ENCODE assay signal across 8 cellular contexts in the genomic region with DNA sequence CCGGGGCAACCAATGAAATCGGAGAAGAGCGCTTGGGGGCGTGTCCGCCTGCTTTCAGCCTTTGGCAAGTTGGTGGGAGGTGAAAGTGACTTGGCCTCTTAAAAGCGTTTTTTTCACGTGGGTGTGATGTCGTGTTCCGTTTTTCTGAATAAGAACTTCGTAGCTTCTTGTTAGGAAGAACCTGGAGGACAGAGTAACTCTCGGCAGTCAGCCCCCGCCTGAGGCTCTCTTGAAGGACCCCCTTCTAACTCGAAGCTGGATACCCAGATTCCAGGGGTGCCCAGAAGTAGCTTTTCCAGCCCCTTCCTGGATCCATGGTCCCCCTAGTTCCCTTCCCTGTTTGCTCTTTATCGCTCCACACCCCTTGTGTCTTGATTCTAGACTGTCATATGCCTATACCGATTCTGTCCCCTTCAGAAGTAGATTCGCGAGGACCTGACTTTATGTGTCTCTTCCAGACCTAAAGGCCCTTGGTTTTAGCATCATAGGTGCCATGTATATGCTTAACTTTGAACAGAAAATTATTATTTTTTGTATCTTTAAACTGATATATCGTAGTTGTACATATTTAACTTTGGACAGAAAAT. TPM values are rescaled to one million over a fixed set of nuclear protein-coding genes. Genes with fewer than 3 reads are reported as not detected.
A peak's percentile ranks its signal among the peaks of the same experiment; 100 is the strongest.
DNase-seq lines count a peak whose midpoint lies in the region; ATAC-seq and TF ChIP-seq lines count a peak whose summit lies in the region.

No MANE protein-coding gene starts in this region.

- H3K9me3 Mint-ChIP-seq in T-cell: no peaks in the 10 kb centered on the region

- peaks cover 12% of the 10 kb centered on the region for H3K36me3 Mint-ChIP-seq in T-cell

- no peak for TF ChIP-seq CTCF in foreskin keratinocyte (conservative IDR thresholded peaks at IDR 0.05)

- CTCF ChIA-PET in T-cell (lab: Charles Lee): interaction anchor here in 1 of 2 donors (0.6 to 3.2 kb wide), 5 partner anchors 53 to 186 kb away, joined by 3 to 35 read pairs (median 4); partner anchors contain the start of gene PATL1

- H3K36me3 ChIP-seq in rectal smooth muscle tissue (ENCODE audit: control insufficient read depth, insufficient read depth, low read length): no peaks in the 10 kb centered on the region

- peaks cover 5% of the 10 kb centered on the region for H3K4me1 ChIP-seq in foreskin keratinocyte
- peaks cover 12% of the 10 kb centered on the region for H3K4me1 ChIP-seq in rectal smooth muscle tissue (ENCODE audit: control insufficient read depth, insufficient read depth, low read length)

- POLR2A ChIA-PET in T-cell (lab: Charles Lee): interaction anchor here (0.5 to 3.4 kb wide), 14 partner anchors 10 to 1297 kb away, joined by 3 to 45 read pairs (median 4); partner anchors contain the start of genes PATL1 (in 2 of the 2) and TMEM109 (in 1 of the 2)

- DNase-seq in H4 (ENCODE audit: low spot score): peak; percentile 3
- peak in 2 of 34 experiments; percentile 95 to 99 for DNase-seq in T-cell
- DNase-seq in foreskin keratinocyte: no peak
- DNase-seq in SW 1271 (lab: John Stamatoyannopoulos, UW): no peak
- DNase-seq in pons (ENCODE audit: low spot score): no peak
- no peak for DNase-seq in OCI-M1 (lab: John Stamatoyannopoulos, UW)
- no peak for DNase-seq in activated CD8-positive, alpha-beta memory T cell treated with anti-CD3 and anti-CD28 coated beads, Interleukin-2, amount 50 U/mL, for 48 hours

- peaks cover 42 to 43% (median 43%) of the 10 kb centered on the region in 3 donors for H3K4me1 Mint-ChIP-seq in T-cell

- no peak for ATAC-seq in T-cell (replicated peaks in 1 of 4)
- no peak for ATAC-seq in foreskin keratinocyte

- H3K27ac ChIP-seq in foreskin keratinocyte (peak overlapping the region; percentile 5), rectal smooth muscle tissue (ENCODE audit: low read depth, low read length) (peak overlapping the region; percentile 98)

- H3K27me3 ChIP-seq in foreskin keratinocyte: no peaks in the 10 kb centered on the region
- H3K27me3 ChIP-seq in rectal smooth muscle tissue (ENCODE audit: control insufficient read depth, insufficient read depth, low read length): no peaks in the 10 kb centered on the region

- H3K9ac ChIP-seq in rectal smooth muscle tissue (ENCODE audit: low read length): peak overlapping the region; percentile 91

- H3K4me3 Mint-ChIP-seq in T-cell: peak overlapping the region; percentile 76 to 93 (median 79)

- H3K4me3 ChIP-seq in rectal smooth muscle tissue (ENCODE audit: low read length): peak overlapping the region; percentile 88

- H3K27ac Mint-ChIP-seq in T-cell: peak overlapping the region; percentile 85 to 88

- no peaks in the 10 kb centered on the region for H3K27me3 Mint-ChIP-seq in T-cell

RNA-seq across cellular contexts. Expression of gene OSBP, which starts 0.9 kb away (rescaled TPM):
- 20.9 and 21.0 TPM in 2 replicates for total RNA-seq in H4 (2014; rRNA removed; shearing (Covaris generic))
- total RNA-seq in T-cell (10 to 100 TPM; 44.0 to 59.0 (median 46.2) TPM), foreskin keratinocyte (38.1 and 41.1 TPM in 2 replicates)
- 13.6 and 14.4 TPM in 2 replicates for polyA plus RNA-seq in foreskin keratinocyte

RNA-seq across cellular contexts. Expression of gene PATL1, which starts 52.3 kb away (rescaled TPM):
- 12.8 and 19.0 TPM in 2 replicates for total RNA-seq in H4 (2014; rRNA removed; shearing (Covaris generic))
- total RNA-seq in T-cell: 10 to 100 TPM; 37.0 to 49.7 (median 41.9) TPM
- total RNA-seq in foreskin keratinocyte: 28.2 and 32.3 TPM in 2 replicates
- polyA plus RNA-seq in foreskin keratinocyte: 17.1 and 20.1 TPM in 2 replicates
